In genomic region chr22:36409067-36409466, GRCh38 we compare ENCODE assay signal across 10 cellular contexts. TPM values are rescaled to one million over a fixed set of nuclear protein-coding genes. Genes with fewer than 3 reads are reported as not detected.
A peak's percentile ranks its signal among the peaks of the same experiment; 100 is the strongest.
DNase-seq lines count a peak whose midpoint lies in the region; ATAC-seq and TF ChIP-seq lines count a peak whose summit lies in the region.
"Had no signal": no experiment of that assay in that cellular context is flagged by ENCODE, and none has a peak within 500 bp of the region (broad histone marks: within the 10 kb centered on the region; RNA-seq: fewer than 3 reads in every experiment).

No MANE protein-coding gene starts in this region.

- H3K36me3 Mint-ChIP-seq in activated CD4-positive, alpha-beta memory T cell treated with anti-CD3 and anti-CD28 coated beads, Interleukin-2, amount 10 ng/mL, durations not matched to agents 7 days and 5 days (ENCODE audit: low read depth) = peaks cover 7% of the 10 kb centered on the region

- no peak overlapping the region for H3K4me3 Mint-ChIP-seq in activated CD4-positive, alpha-beta memory T cell treated with anti-CD3 and anti-CD28 coated beads, Interleukin-2, amount 10 ng/mL, durations not matched to agents 7 days and 5 days

- peak overlapping the region; percentile 56 for H3K27ac Mint-ChIP-seq in activated CD4-positive, alpha-beta memory T cell treated with anti-CD3 and anti-CD28 coated beads, Interleukin-2, amount 10 ng/mL, durations not matched to agents 7 days and 5 days

- H3K27me3 Mint-ChIP-seq in activated CD4-positive, alpha-beta memory T cell treated with anti-CD3 and anti-CD28 coated beads, Interleukin-2, amount 10 ng/mL, durations not matched to agents 7 days and 5 days = no peaks in the 10 kb centered on the region

- TF ChIP-seq EP300 in transverse colon (IDR thresholded peaks at IDR 0.05; ENCODE audit: low read depth) = no peak

- TF ChIP-seq POLR2A in heart left ventricle (IDR thresholded peaks at IDR 0.05) (no peak), transverse colon (IDR thresholded peaks at IDR 0.05) (no peak)

- H3K27ac ChIP-seq in heart left ventricle (peak overlapping the region; percentile 13 to 72 (median 50)), transverse colon (peak overlapping the region; percentile 84 to 92 (median 88))

- CTCF ChIA-PET in activated CD4-positive, alpha-beta memory T cell treated with anti-CD3 and anti-CD28 coated beads, Interleukin-2, amount 10 ng/mL, durations not matched to agents 7 days and 5 days (lab: Charles Lee) = interaction anchor here (0.6 kb wide), 1 partner anchor 693 kb away, joined by 3 read pairs; no protein-coding TSS in a partner anchor

- H3K4me1 ChIP-seq in heart left ventricle = peaks cover 0 to 49% (median 7%) of the 10 kb centered on the region in 12 donors
- peaks cover 20% of the 10 kb centered on the region for H3K4me1 ChIP-seq in mucosa of descending colon (ENCODE audit: low read depth)
- H3K4me1 ChIP-seq in transverse colon = peaks cover 0 to 34% (median 19%) of the 10 kb centered on the region in 4 donors

- H3K27me3 ChIP-seq in heart left ventricle = no peaks in the 10 kb centered on the region
- H3K27me3 ChIP-seq in transverse colon = no peaks in the 10 kb centered on the region

- POLR2A ChIA-PET in activated CD4-positive, alpha-beta memory T cell treated with anti-CD3 and anti-CD28 coated beads, Interleukin-2, amount 10 ng/mL, durations not matched to agents 7 days and 5 days (lab: Charles Lee) = interaction anchor here (1.0 kb wide), 1 partner anchor 24 kb away, joined by 3 read pairs; no protein-coding TSS in a partner anchor

- ATAC-seq in heart left ventricle (peak in 2 of 4 donors; percentile 8), left cardiac atrium (no peak), mucosa of descending colon (peak; percentile 2), GM21528 (IDR thresholded peaks at IDR 0.05; ENCODE audit: low FRiP score, unreplicated experiment) (no peak)

- intact Hi-C loops in heart left ventricle (cut with DNase I) (no loop called here), left cardiac atrium (cut with DNase I) (no loop called here), mucosa of descending colon (cut with DNase I, micrococcal nuclease) (no loop called here), transverse colon (cut with DNase I; ENCODE audit: low total_unique reads) (no loop called here)

- TF ChIP-seq CTCF in heart left ventricle (IDR thresholded peaks at IDR 0.05) = no peak
- no peak for TF ChIP-seq CTCF in mucosa of descending colon (IDR thresholded peaks at IDR 0.05)
- TF ChIP-seq CTCF in transverse colon (IDR thresholded peaks at IDR 0.05) = no peak

- H3K9me3 ChIP-seq in heart left ventricle (no peaks in the 10 kb centered on the region), mucosa of descending colon (no peaks in the 10 kb centered on the region), transverse colon (no peaks in the 10 kb centered on the region)

- in situ Hi-C loops in transverse colon (cut with MboI; ENCODE audit: low pct_ligation_motif_present in 1 of 4, low pct_unique_long_range_greater_than_20kb in 1 of 4, low sequenced_read_pairs in 3 of 4) = no loop called here

- DNase-seq in heart left ventricle = no peak
- no peak for DNase-seq in left cardiac atrium
- no peak for DNase-seq in activated CD4-positive, alpha-beta memory T cell treated with anti-CD3 and anti-CD28 coated beads, Interleukin-2, amount 10 ng/mL, durations not matched to agents 7 days and 5 days
- no peak for DNase-seq in mucosa of descending colon
- no peak for DNase-seq in transverse colon
- DNase-seq in GF-D8 (lab: John Stamatoyannopoulos, UW) = no peak
- no peak for DNase-seq in epidermal melanocyte (ENCODE audit: insufficient read length, low spot score)
- DNase-seq: MM.1S, NCI-H69 had no signal

- H3K9me3 Mint-ChIP-seq in activated CD4-positive, alpha-beta memory T cell treated with anti-CD3 and anti-CD28 coated beads, Interleukin-2, amount 10 ng/mL, durations not matched to agents 7 days and 5 days = no peaks in the 10 kb centered on the region

- H3K4me1 Mint-ChIP-seq in activated CD4-positive, alpha-beta memory T cell treated with anti-CD3 and anti-CD28 coated beads, Interleukin-2, amount 10 ng/mL, durations not matched to agents 7 days and 5 days = peaks cover 72% of the 10 kb centered on the region

- no peak overlapping the region for H3K4me3 ChIP-seq in heart left ventricle
- H3K4me3 ChIP-seq in mucosa of descending colon = no peak overlapping the region
- no peak overlapping the region for H3K4me3 ChIP-seq in transverse colon

- H3K36me3 ChIP-seq in heart left ventricle (no peaks in the 10 kb centered on the region), mucosa of descending colon (ENCODE audit: low read depth) (no peaks in the 10 kb centered on the region), transverse colon (no peaks in the 10 kb centered on the region)

- WGBS in heart left ventricle, 4 donors = 55 to 64% (median 57%) methylated on average over 2 of the region's 2 CpGs
- 33 to 55% methylated on average over 2 of the region's 2 CpGs for WGBS in transverse colon (ENCODE audit: low coverage in 1 of 2), 2 donors

RNA-seq across cellular contexts. Expression of gene MYH9, which starts 21.3 kb away (rescaled TPM):
- 100 to 1,000 TPM; 126 to 482 (median 238) TPM for total RNA-seq in heart left ventricle
- polyA plus RNA-seq in heart left ventricle = 100 to 1,000 TPM; 109 to 407 TPM
- 100 to 1,000 TPM; 225 to 367 TPM for total RNA-seq in left cardiac atrium
- 100 to 1,000 TPM; 840 to 865 TPM for total RNA-seq in activated CD4-positive, alpha-beta memory T cell treated with anti-CD3 and anti-CD28 coated beads, Interleukin-2, amount 10 ng/mL, durations not matched to agents 7 days and 5 days
- total RNA-seq in mucosa of descending colon = 100 to 1,000 TPM; 501 to 831 (median 599) TPM
- 100 to 1,000 TPM; 385 to 511 (median 460) TPM for total RNA-seq in transverse colon
